8 cellular contexts compared by ENCODE assay signal in genomic region chr22:22770280-22770871, GRCh38.
DNase-seq lines count a peak whose midpoint lies in the region; ATAC-seq, FAIRE-seq and TF ChIP-seq lines count a peak whose summit lies in the region.

No MANE protein-coding gene starts in this region.

- TF ChIP-seq POLR2A in H54 (IDR thresholded peaks at IDR 0.05; ENCODE audit: low read depth, low read length), result no peak

- H3K4me2 ChIP-seq in astrocyte (ENCODE audit: low read length), result no peak overlapping the region

- H3K9ac ChIP-seq in astrocyte (ENCODE audit: low read length) (no peak overlapping the region), kidney (ENCODE audit: low read length in 2 of 2) (no peak overlapping the region)

- H3K27ac Mint-ChIP-seq in astrocyte (ENCODE audit: unreplicated experiment), result no peak overlapping the region

- H3K4me1 Mint-ChIP-seq in astrocyte (ENCODE audit: low read depth, unreplicated experiment), result no peaks in the 10 kb centered on the region

- peak; percentile 46 for TF ChIP-seq CTCF in astrocyte (IDR thresholded peaks at IDR 0.05; ENCODE audit: insufficient read depth, low read depth, low read length)
- TF ChIP-seq CTCF in kidney (IDR thresholded peaks at IDR 0.05; ENCODE audit: borderline replicate concordance, extremely low read depth, insufficient read depth), result peak; percentile 53

- H3K27ac ChIP-seq in astrocyte (ENCODE audit: low read depth, low read length) (no peak overlapping the region), kidney (ENCODE audit: low read depth in 2 of 2, low read length in 2 of 2) (no peak overlapping the region)

- peaks cover 79% of the 10 kb centered on the region for H3K27me3 Mint-ChIP-seq in astrocyte (ENCODE audit: low read depth, unreplicated experiment)

- H2AFZ ChIP-seq in astrocyte (ENCODE audit: low read depth, low read length), result no peak overlapping the region

- no peaks in the 10 kb centered on the region for H3K9me3 ChIP-seq in astrocyte (ENCODE audit: insufficient read depth, low read depth, low read length)
- H3K9me3 ChIP-seq in kidney (ENCODE audit: control insufficient read depth in 1 of 2, low read length in 2 of 2), result no peaks in the 10 kb centered on the region

- no peaks in the 10 kb centered on the region for H4K20me1 ChIP-seq in astrocyte (ENCODE audit: insufficient read depth, low read length)

- peak; percentile 80 for ATAC-seq in SK-N-SH treated with all-trans-retinoic acid at 6 μM for 48 hours
- ATAC-seq in HG03457 (IDR thresholded peaks at IDR 0.05; ENCODE audit: unreplicated experiment), result no peak
- ATAC-seq in GM18909 (IDR thresholded peaks at IDR 0.05; ENCODE audit: poor library complexity, unreplicated experiment), result no peak

- H3K4me1 ChIP-seq in astrocyte (ENCODE audit: insufficient read depth, low read length) (no peaks in the 10 kb centered on the region), kidney (ENCODE audit: control insufficient read depth in 1 of 2, insufficient read depth in 1 of 2, low read depth in 1 of 2, low read length in 2 of 2) (no peaks in the 10 kb centered on the region)

- H3K9me3 Mint-ChIP-seq in astrocyte (ENCODE audit: unreplicated experiment), result peaks cover 2% of the 10 kb centered on the region

- no peak overlapping the region for H3K4me3 Mint-ChIP-seq in astrocyte (ENCODE audit: unreplicated experiment)

- FAIRE-seq in H54 (lab: Jason Lieb, UNC), result no peak
- FAIRE-seq in astrocyte (lab: Jason Lieb, UNC), result no peak
- no peak for FAIRE-seq in kidney (lab: Jason Lieb, UNC)

- peaks cover 2% of the 10 kb centered on the region for H3K36me3 Mint-ChIP-seq in astrocyte (ENCODE audit: low read depth, unreplicated experiment)

- H3K4me3 ChIP-seq in astrocyte (ENCODE audit: insufficient read depth, low read depth, low read length) (no peak overlapping the region), kidney (ENCODE audit: low read length in 2 of 2) (no peak overlapping the region)

- H3K27me3 ChIP-seq in astrocyte (ENCODE audit: insufficient read depth, low read length), result peaks cover 5% of the 10 kb centered on the region

- DNase-seq in CD1c-positive myeloid dendritic cell (ENCODE audit: extremely low spot score) (peak; percentile 74), H54 (ENCODE audit: insufficient read length, low spot score) (peak; percentile 10), astrocyte (ENCODE audit: low read depth) (no peak), kidney (peak; percentile 59)
- DNase-seq in stimulated activated CD8-positive, alpha-beta memory T cell treated with anti-CD3 and anti-CD28 coated beads, Interleukin-15, amount 100 ng/mL, for 24 hours (ENCODE audit: low read depth), result peak; percentile 29

- no peaks in the 10 kb centered on the region for H3K36me3 ChIP-seq in astrocyte (ENCODE audit: insufficient read depth, low read length)
- no peaks in the 10 kb centered on the region for H3K36me3 ChIP-seq in kidney (ENCODE audit: control insufficient read depth in 1 of 2, insufficient read depth in 2 of 2, low read length in 2 of 2)

- intact Hi-C loops in kidney (cut with DNase I), result no loop called here

- H3K79me2 ChIP-seq in astrocyte (ENCODE audit: insufficient read depth, low read length), result no peaks in the 10 kb centered on the region

TF ChIP-seq in SK-N-SH treated with all-trans-retinoic acid at 6 μM for 48 hours, 23 proteins besides CTCF, POLR2A, EP300 and RAD21 (continues in another document):
- TF ChIP-seq ZFP3 (CRISPR knock-in tag; IDR thresholded peaks at IDR 0.05) (no peak), SNAI2 (CRISPR knock-in tag; IDR thresholded peaks at IDR 0.05) (no peak), TOX (CRISPR knock-in tag; IDR thresholded peaks at IDR 0.05; ENCODE audit: borderline replicate concordance) (no peak), ZNF565 (CRISPR knock-in tag; conservative IDR thresholded peaks at IDR 0.05; ENCODE audit: low read depth) (no peak), PATZ1 (CRISPR knock-in tag; IDR thresholded peaks at IDR 0.05; ENCODE audit: borderline replicate concordance) (no peak), GLIS3 (CRISPR knock-in tag; IDR thresholded peaks at IDR 0.05) (no peak), CREB5 (CRISPR knock-in tag; IDR thresholded peaks at IDR 0.05; ENCODE audit: low read depth) (no peak), ZNF8 (CRISPR knock-in tag; IDR thresholded peaks at IDR 0.05) (no peak), ESRRG (CRISPR knock-in tag; IDR thresholded peaks at IDR 0.05) (no peak), ZFP30 (CRISPR knock-in tag; IDR thresholded peaks at IDR 0.05) (no peak), TSHZ2 (CRISPR knock-in tag; IDR thresholded peaks at IDR 0.05) (no peak), BACH2 (CRISPR knock-in tag; IDR thresholded peaks at IDR 0.05; ENCODE audit: borderline replicate concordance) (no peak), RARB (CRISPR knock-in tag; IDR thresholded peaks at IDR 0.05) (no peak), POU6F1 (CRISPR knock-in tag; IDR thresholded peaks at IDR 0.05; ENCODE audit: borderline replicate concordance, low read depth) (no peak), OSR1 (CRISPR knock-in tag; IDR thresholded peaks at IDR 0.05) (no peak)
